1 cellular context compared by ENCODE assay signal in the genomic region with DNA sequence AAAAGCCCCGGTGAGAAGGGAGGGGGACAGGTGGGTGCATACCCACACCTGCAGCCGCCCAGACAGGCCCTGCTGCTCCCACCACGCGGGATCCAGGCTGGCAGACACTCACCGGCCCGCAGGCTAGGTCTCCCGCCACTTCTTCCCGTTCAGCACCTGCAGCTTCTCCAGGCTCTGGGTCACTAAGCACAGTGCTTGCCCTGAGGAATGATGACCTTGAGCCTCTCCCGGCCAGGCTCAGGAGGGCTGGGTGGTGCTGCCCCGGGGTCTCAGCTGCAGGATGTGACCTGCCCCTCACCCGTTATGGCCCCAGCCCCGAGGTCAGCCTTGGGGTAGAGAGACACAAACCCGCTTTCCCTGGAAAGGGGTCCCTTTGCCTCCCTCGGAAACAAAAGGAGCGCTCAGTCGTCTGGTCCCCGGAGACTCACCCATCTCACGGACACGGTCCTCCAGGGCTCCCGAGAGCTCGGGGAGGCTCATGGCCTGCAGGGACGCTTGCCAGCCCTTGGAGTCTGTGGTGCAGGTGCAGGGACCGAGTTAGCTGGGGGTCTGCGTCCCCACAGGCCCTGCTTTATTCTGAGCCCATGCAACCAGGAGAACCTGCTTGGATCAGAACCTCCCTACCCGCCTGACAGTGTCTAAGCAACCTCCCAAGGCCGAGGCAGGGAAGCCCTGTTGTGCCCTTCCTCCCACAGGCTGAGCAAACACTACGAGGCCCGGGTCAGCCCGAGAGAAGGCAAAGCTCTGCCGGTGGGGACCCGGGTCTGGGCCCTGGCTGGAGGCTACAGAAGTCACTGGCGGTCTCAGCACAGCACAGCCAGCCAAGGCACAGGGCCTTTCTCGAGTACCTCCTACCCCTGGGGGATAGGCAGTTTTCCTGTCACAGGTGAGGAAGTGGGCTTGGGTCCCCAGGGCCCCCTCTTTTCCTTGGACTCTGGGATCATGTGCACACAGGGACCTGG.
TF ChIP-seq lines count a peak whose summit lies in the region.

No MANE protein-coding gene starts in this region.

TF ChIP-seq in H1, 55 proteins besides CTCF, POLR2A, EP300 and RAD21:
- TF ChIP-seq CHD1 (IDR thresholded peaks at IDR 0.05; ENCODE audit: low read depth, low read length) (no peak), BACH1 (IDR thresholded peaks at IDR 0.05; ENCODE audit: low read length) (no peak), SUZ12 (IDR thresholded peaks at IDR 0.05; ENCODE audit: low read length) (no peak), POLR2AphosphoS5 (IDR thresholded peaks at IDR 0.05; ENCODE audit: low read depth, low read length) (peak; percentile 8; the same call in 1 of the 2 replicates), RXRA (IDR thresholded peaks at IDR 0.05; ENCODE audit: insufficient read depth, low read depth, low read length) (no peak), NRF1 (IDR thresholded peaks at IDR 0.05; ENCODE audit: low read depth, low read length) (no peak)
